25 cellular contexts compared by ENCODE assay signal in the genomic region with DNA sequence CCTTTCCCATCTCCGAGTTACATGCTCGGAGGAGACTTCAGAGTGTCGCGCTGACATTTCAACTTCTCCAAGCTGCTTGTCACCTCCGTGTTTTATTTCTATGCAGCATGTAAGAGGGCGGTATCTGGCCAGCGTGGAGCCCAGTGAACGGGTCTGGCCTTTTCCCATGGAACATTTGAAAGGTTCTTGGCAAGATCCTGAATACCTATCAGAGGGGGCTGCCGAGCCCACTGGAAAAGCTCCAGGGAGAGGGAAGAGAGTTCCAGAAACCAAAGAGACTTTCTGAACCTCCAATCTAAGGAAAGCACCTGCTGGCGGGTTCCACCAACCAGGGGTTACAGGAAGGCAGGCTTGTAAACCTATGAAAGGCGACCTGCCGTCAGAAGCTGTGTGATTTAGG.
"Had no signal": no experiment of that assay in that cellular context is flagged by ENCODE, and none has a peak within 500 bp of the region (broad histone marks: within the 10 kb centered on the region; RNA-seq: fewer than 3 reads in every experiment).

No MANE protein-coding gene starts in this region.

- H3K4me3 ChIP-seq: breast epithelium, esophagus squamous epithelium, lower lobe of right lung, ovary, psoas muscle, tibial nerve had no signal

- H3K36me3 ChIP-seq: breast epithelium, esophagus squamous epithelium, lower lobe of right lung, ovary, tibial nerve had no signal

- H3K9me3 Mint-ChIP-seq: activated CD8-positive, alpha-beta T cell treated with anti-CD3 and anti-CD28 coated beads for 36 hours; activated naive CD4-positive, alpha-beta T cell treated with anti-CD3 and anti-CD28 coated beads, Interleukin-2, amount 50 U/mL, for 24 hours; activated naive CD8-positive, alpha-beta T cell treated with anti-CD3 and anti-CD28 coated beads, Interleukin-2, amount 50 U/mL, for 24 hours; activated T-cell treated with anti-CD3 and anti-CD28 coated beads, Interleukin-2, amount 50 U/mL, for 4 hours; activated T-helper 2 cell treated with anti-CD3 and anti-CD28 coated beads, Interferon-gamma antibody, Interleukin-2, Interleukin-4, amounts not matched to agents 10 μg/mL and 5 μg/mL and 100 μg/mL, durations not matched to agents 14 hours and 24 hours and 36 hours; central memory CD8-positive, alpha-beta T cell had no signal

- DNase-seq: activated CD4-positive, alpha-beta T cell treated with anti-CD3 and anti-CD28 coated beads, Interleukin-2, amount 50 U/mL, for 1 hour; activated CD4-positive, CD25-positive, alpha-beta regulatory T cell treated with anti-CD3 and anti-CD28 coated beads, Interleukin-2, amount 50 U/mL, for 72 hours; activated CD8-positive, alpha-beta T cell treated with anti-CD3 and anti-CD28 coated beads for 36 hours; activated naive CD8-positive, alpha-beta T cell treated with anti-CD3 and anti-CD28 coated beads, Interleukin-2, amount 50 U/mL, for 24 hours; activated T-cell treated with anti-CD3 and anti-CD28 coated beads, Interleukin-2, amount 50 U/mL, for 4 hours; amygdala; dermis blood vessel endothelial cell; effector CD4-positive, alpha-beta T cell; esophagus squamous epithelium; foreskin melanocyte; islet precursor cell; lower lobe of right lung; mesendoderm; ovary; psoas muscle; stimulated activated naive CD4-positive, alpha-beta T cell treated with Interleukin-2 at 50 U/mL for 16 hours; T-helper 17 cell had no signal

- H3K27ac Mint-ChIP-seq: activated CD8-positive, alpha-beta T cell treated with anti-CD3 and anti-CD28 coated beads for 36 hours; activated naive CD4-positive, alpha-beta T cell treated with anti-CD3 and anti-CD28 coated beads, Interleukin-2, amount 50 U/mL, for 24 hours; activated naive CD8-positive, alpha-beta T cell treated with anti-CD3 and anti-CD28 coated beads, Interleukin-2, amount 50 U/mL, for 24 hours; activated T-helper 2 cell treated with anti-CD3 and anti-CD28 coated beads, Interferon-gamma antibody, Interleukin-2, Interleukin-4, amounts not matched to agents 10 μg/mL and 5 μg/mL and 100 μg/mL, durations not matched to agents 14 hours and 24 hours and 36 hours; nephron; T-helper 17 cell had no signal

- ATAC-seq: activated CD8-positive, alpha-beta T cell treated with anti-CD3 and anti-CD28 coated beads for 36 hours; activated naive CD8-positive, alpha-beta T cell treated with anti-CD3 and anti-CD28 coated beads, Interleukin-2, amount 50 U/mL, for 24 hours; activated T-cell treated with anti-CD3 and anti-CD28 coated beads, Interleukin-2, amount 50 U/mL, for 4 hours; lower lobe of right lung; psoas muscle; SK-N-SH treated with all-trans-retinoic acid at 6 μM for 48 hours; T-helper 17 cell had no signal

- H3K4me1 Mint-ChIP-seq: activated naive CD4-positive, alpha-beta T cell treated with anti-CD3 and anti-CD28 coated beads, Interleukin-2, amount 50 U/mL, for 24 hours; activated naive CD8-positive, alpha-beta T cell treated with anti-CD3 and anti-CD28 coated beads, Interleukin-2, amount 50 U/mL, for 24 hours; central memory CD8-positive, alpha-beta T cell had no signal

- H3K27ac ChIP-seq: breast epithelium, epithelial cell of prostate, esophagus squamous epithelium, lower lobe of right lung, ovary, psoas muscle, tibial nerve had no signal

- H3K9me3 ChIP-seq: breast epithelium, esophagus squamous epithelium, lower lobe of right lung, ovary, psoas muscle had no signal

- H3K27me3 ChIP-seq: ovary, tibial nerve had no signal

- H3K4me3 Mint-ChIP-seq: activated CD8-positive, alpha-beta T cell treated with anti-CD3 and anti-CD28 coated beads for 36 hours; activated naive CD4-positive, alpha-beta T cell treated with anti-CD3 and anti-CD28 coated beads, Interleukin-2, amount 50 U/mL, for 24 hours; activated naive CD8-positive, alpha-beta T cell treated with anti-CD3 and anti-CD28 coated beads, Interleukin-2, amount 50 U/mL, for 24 hours; activated T-cell treated with anti-CD3 and anti-CD28 coated beads, Interleukin-2, amount 50 U/mL, for 4 hours; central memory CD8-positive, alpha-beta T cell; nephron; T-helper 17 cell had no signal

- H3K36me3 Mint-ChIP-seq: activated naive CD4-positive, alpha-beta T cell treated with anti-CD3 and anti-CD28 coated beads, Interleukin-2, amount 50 U/mL, for 24 hours had no signal

- H3K4me1 ChIP-seq: breast epithelium, esophagus squamous epithelium, lower lobe of right lung, psoas muscle, tibial nerve had no signal
